In the genomic region with DNA sequence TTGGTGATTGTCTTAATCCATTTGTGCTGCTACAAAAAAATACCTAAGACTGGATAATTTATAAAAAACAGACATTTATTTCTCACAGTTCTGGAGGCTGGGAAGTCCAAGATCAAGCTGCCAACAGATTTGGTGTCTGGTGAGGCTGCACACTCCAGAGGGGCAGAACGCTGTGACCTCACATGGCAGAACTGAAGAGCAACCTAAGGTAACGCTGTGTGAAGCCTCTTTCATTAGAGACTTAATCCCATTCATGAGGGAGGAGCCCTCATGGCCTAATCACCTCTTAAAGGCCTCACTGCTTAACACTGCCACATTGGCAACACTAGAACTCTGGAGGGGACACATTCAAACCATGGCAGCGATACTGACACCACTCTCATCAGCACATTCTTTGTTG, we compare ENCODE assay signal across 25 cellular contexts. TPM values are rescaled to one million over a fixed set of nuclear protein-coding genes. Genes with fewer than 3 reads are reported as not detected.
DNase-seq lines count a peak whose midpoint lies in the region; ATAC-seq, FAIRE-seq and TF ChIP-seq lines count a peak whose summit lies in the region.
"Had no signal": no experiment of that assay in that cellular context is flagged by ENCODE, and none has a peak within 500 bp of the region (broad histone marks: within the 10 kb centered on the region; RNA-seq: fewer than 3 reads in every experiment).

No MANE protein-coding gene starts in this region.

- H3K4me3 Mint-ChIP-seq in neural progenitor cell, result no peak overlapping the region
- no peak overlapping the region for H3K4me3 Mint-ChIP-seq in stimulated activated naive B cell treated with anti-CD40 and anti-IgM and Interleukin-4, amounts not matched to agents 10 μg/mL and 1 μg/mL and 100 μg/mL, for 72 hours
- H3K4me3 Mint-ChIP-seq: CD14-positive monocyte; CD4-positive, alpha-beta T cell; CD8-positive, alpha-beta memory T cell had no signal

- H3K4me2 ChIP-seq in HepG2 (ENCODE audit: low read depth, low read length), result no peak overlapping the region
- H3K4me2 ChIP-seq in neural progenitor cell, result no peak overlapping the region
- H3K4me2 ChIP-seq: A549; BLaER1 treated with 17β-estradiol and CSF1 and Interleukin-3, amounts not matched to agents 10 nM and 100 nM had no signal

- intact Hi-C loops in HepG2 (cut with micrococcal nuclease; ENCODE audit: unreplicated experiment), result no loop called here
- intact Hi-C loops in right lobe of liver (cut with DNase I), result no loop called here

- TF ChIP-seq RAD21 in HepG2 (CRISPR knock-in tag; IDR thresholded peaks at IDR 0.05), result no peak

- H3K27ac Mint-ChIP-seq in neural progenitor cell, result no peak overlapping the region
- H3K27ac Mint-ChIP-seq in stimulated activated naive B cell treated with anti-CD40 and anti-IgM and Interleukin-4, amounts not matched to agents 10 μg/mL and 1 μg/mL and 100 μg/mL, for 72 hours, result no peak overlapping the region
- H3K27ac Mint-ChIP-seq: CD14-positive monocyte; CD4-positive, alpha-beta T cell had no signal

- FAIRE-seq in HepG2 (lab: Jason Lieb, UNC), result no peak
- FAIRE-seq: A549, D721Med, GM12891, GM18507 had no signal

- CTCF ChIA-PET in HepG2 (lab: Yijun Ruan, JAX; ENCODE audit: low intra/inter-chr PET ratio, low total read pairs), result no interaction called here

- POLR2A ChIA-PET in HepG2 (lab: Yijun Ruan, JAX), result no interaction called here

- in situ Hi-C loops in HepG2 (cut with HindIII; ENCODE audit: extremely low pct_ligation_motif_present, low pct_unique_long_range_greater_than_20kb), result no loop called here

- WGBS in HepG2 (ENCODE audit: low lambda C conversion rate), result 100% methylated on average over 3 of the region's 3 CpGs
- WGBS in right lobe of liver (ENCODE audit: insufficient coverage, low coverage, low lambda C conversion rate, missing lambda C conversion rate), result 88% methylated on average over 3 of the region's 3 CpGs

- ATAC-seq in HepG2 (no peak), right lobe of liver (no peak)
- no peak for ATAC-seq in stimulated activated naive B cell treated with anti-CD40 and anti-IgM and Interleukin-4, amounts not matched to agents 10 μg/mL and 1 μg/mL and 100 μg/mL, for 72 hours (replicated peaks)
- ATAC-seq: A549 had no signal

- peaks cover 9% of the 10 kb centered on the region for H3K27me3 Mint-ChIP-seq in neural progenitor cell (ENCODE audit: insufficient read depth, low read depth)
- H3K27me3 Mint-ChIP-seq in stimulated activated naive B cell treated with anti-CD40 and anti-IgM and Interleukin-4, amounts not matched to agents 10 μg/mL and 1 μg/mL and 100 μg/mL, for 72 hours, result peaks cover 38 to 49% of the 10 kb centered on the region in 2 donors

- H3K27ac ChIP-seq in HepG2 (ENCODE audit: extremely low read length, insufficient read depth, low read length) (peak overlapping the region; percentile 91), right lobe of liver (no peak overlapping the region), WERI-Rb-1 (no peak overlapping the region; the same call in 1 of the 2 replicates), neural progenitor cell (no peak overlapping the region)
- H3K27ac ChIP-seq: A549; BLaER1 treated with 17β-estradiol and CSF1 and Interleukin-3, amounts not matched to agents 10 nM and 100 nM had no signal

- H3K4me3 ChIP-seq in HepG2 (replicated peaks in 1 of 3; ENCODE audit: insufficient read depth in 1 of 3, low read depth in 2 of 3, low read length in 3 of 3), result no peak overlapping the region
- no peak overlapping the region for H3K4me3 ChIP-seq in right lobe of liver
- H3K4me3 ChIP-seq in WERI-Rb-1 (ENCODE audit: low read depth, low read length), result no peak overlapping the region
- no peak overlapping the region for H3K4me3 ChIP-seq in neural progenitor cell
- H3K4me3 ChIP-seq: A549; BLaER1 treated with 17β-estradiol and CSF1 and Interleukin-3, amounts not matched to agents 10 nM and 100 nM had no signal

- TF ChIP-seq CTCF in HepG2 (CRISPR knock-in tag; IDR thresholded peaks at IDR 0.05) (no peak), right lobe of liver (IDR thresholded peaks at IDR 0.05) (no peak), WERI-Rb-1 (IDR thresholded peaks at IDR 0.05; ENCODE audit: low read depth, low read length) (no peak), neural progenitor cell (IDR thresholded peaks at IDR 0.05) (no peak)

- H3K9ac ChIP-seq in HepG2 (ENCODE audit: insufficient read depth, low read depth, low read length), result no peak overlapping the region
- H3K9ac ChIP-seq in neural progenitor cell, result no peak overlapping the region
- H3K9ac ChIP-seq: BLaER1 treated with 17β-estradiol and CSF1 and Interleukin-3, amounts not matched to agents 10 nM and 100 nM had no signal

- peaks cover 9% of the 10 kb centered on the region for H3F3A ChIP-seq in neural progenitor cell (ENCODE audit: low read depth)

- H3K9me3 ChIP-seq in HepG2 (ENCODE audit: low read length) (peaks cover 7% of the 10 kb centered on the region; the same call in 1 of the 2 replicates), right lobe of liver (no peaks in the 10 kb centered on the region), WERI-Rb-1 (ENCODE audit: severe bottlenecking) (peaks cover 11% of the 10 kb centered on the region), neural progenitor cell (ENCODE audit: low read depth) (no peaks in the 10 kb centered on the region)
- H3K9me3 ChIP-seq: A549; BE2C; BLaER1 treated with 17β-estradiol and CSF1 and Interleukin-3, amounts not matched to agents 10 nM and 100 nM had no signal

- H3K27me3 ChIP-seq in HepG2 (ENCODE audit: control insufficient read depth in 1 of 2, insufficient read depth in 2 of 2, low read length in 2 of 2) (no peaks in the 10 kb centered on the region), right lobe of liver (no peaks in the 10 kb centered on the region), WERI-Rb-1 (ENCODE audit: insufficient read depth, low read depth, severe bottlenecking) (no peaks in the 10 kb centered on the region), neural progenitor cell (peaks cover 11% of the 10 kb centered on the region)
- H3K27me3 ChIP-seq: BLaER1 treated with 17β-estradiol and CSF1 and Interleukin-3, amounts not matched to agents 10 nM and 100 nM had no signal

- TF ChIP-seq POLR2A in HepG2 (IDR thresholded peaks at IDR 0.05; ENCODE audit: insufficient read depth in 1 of 2, low read depth in 2 of 2, low read length in 2 of 2), result no peak
- no peak for TF ChIP-seq POLR2A in right lobe of liver (IDR thresholded peaks at IDR 0.05)

- no peaks in the 10 kb centered on the region for H3K36me3 ChIP-seq in HepG2 (replicated peaks in 1 of 2; ENCODE audit: control insufficient read depth in 1 of 2, insufficient read depth in 2 of 2, low read length in 2 of 2)
- no peaks in the 10 kb centered on the region for H3K36me3 ChIP-seq in right lobe of liver
- no peaks in the 10 kb centered on the region for H3K36me3 ChIP-seq in WERI-Rb-1
- no peaks in the 10 kb centered on the region for H3K36me3 ChIP-seq in neural progenitor cell
- H3K36me3 ChIP-seq: BE2C; BLaER1 treated with 17β-estradiol and CSF1 and Interleukin-3, amounts not matched to agents 10 nM and 100 nM had no signal

- H3K9me3 Mint-ChIP-seq in neural progenitor cell, result peaks cover 10% of the 10 kb centered on the region
- H3K9me3 Mint-ChIP-seq in stimulated activated naive B cell treated with anti-CD40 and anti-IgM and Interleukin-4, amounts not matched to agents 10 μg/mL and 1 μg/mL and 100 μg/mL, for 72 hours, result no peaks in the 10 kb centered on the region
- H3K9me3 Mint-ChIP-seq: CD4-positive, alpha-beta T cell had no signal

- H3K36me3 Mint-ChIP-seq in neural progenitor cell, result no peaks in the 10 kb centered on the region
- no peaks in the 10 kb centered on the region for H3K36me3 Mint-ChIP-seq in stimulated activated naive B cell treated with anti-CD40 and anti-IgM and Interleukin-4, amounts not matched to agents 10 μg/mL and 1 μg/mL and 100 μg/mL, for 72 hours
- H3K36me3 Mint-ChIP-seq: CD14-positive monocyte had no signal

- no TSS peak for BruUV-seq in HepG2 (replicated peaks; lab: Mats Ljungman, UMichigan)

- peaks cover 95% of the 10 kb centered on the region for H3K4me1 ChIP-seq in HepG2 (ENCODE audit: insufficient read depth, low read length)
- peaks cover 0 to 13% (median 0%) of the 10 kb centered on the region in 4 donors for H3K4me1 ChIP-seq in right lobe of liver
- H3K4me1 ChIP-seq in neural progenitor cell, result peaks cover 9% of the 10 kb centered on the region
- H3K4me1 ChIP-seq: BE2C; BLaER1 treated with 17β-estradiol and CSF1 and Interleukin-3, amounts not matched to agents 10 nM and 100 nM had no signal

- H3K79me2 ChIP-seq in HepG2 (ENCODE audit: insufficient read depth, low read length) (no peaks in the 10 kb centered on the region), neural progenitor cell (ENCODE audit: low read depth) (no peaks in the 10 kb centered on the region)

- no peak for DNase-seq in HepG2 (ENCODE audit: low spot score)
- no peak for DNase-seq in right lobe of liver
- peak; percentile 70 for DNase-seq in WERI-Rb-1
- peak; percentile 60 for DNase-seq in neural progenitor cell (ENCODE audit: low spot score)
- no peak for DNase-seq in NCI-H1694 (lab: John Stamatoyannopoulos, UW)
- no peak for DNase-seq in stimulated activated naive B cell treated with anti-CD40 and anti-IgM and Interleukin-4, amounts not matched to agents 10 μg/mL and 1 μg/mL and 100 μg/mL, for 72 hours
- DNase-seq: 8988T; ACHN; AML-193; BE2C; CD4-positive, alpha-beta T cell; CD8-positive, alpha-beta memory T cell; DMS 273 treated with DMSO at 0.1 percent for 48 hours; DMS79; EL; GDM1; GOT3; H7; HCEC 1CT had no signal

- peaks cover 12% of the 10 kb centered on the region for H3K4me1 Mint-ChIP-seq in neural progenitor cell
- peaks cover 3% of the 10 kb centered on the region in 2 donors for H3K4me1 Mint-ChIP-seq in stimulated activated naive B cell treated with anti-CD40 and anti-IgM and Interleukin-4, amounts not matched to agents 10 μg/mL and 1 μg/mL and 100 μg/mL, for 72 hours

- TF ChIP-seq EP300 in HepG2 (IDR thresholded peaks at IDR 0.05; ENCODE audit: low read depth in 2 of 2, low read length in 2 of 2), result no peak
- no peak for TF ChIP-seq EP300 in HepG2 (CRISPR knock-in tag; IDR thresholded peaks at IDR 0.05; ENCODE audit: borderline replicate concordance)

- H2AFZ ChIP-seq in HepG2 (ENCODE audit: low read length) (no peak overlapping the region), neural progenitor cell (replicated peaks) (no peak overlapping the region)

- H4K20me1 ChIP-seq in HepG2 (ENCODE audit: insufficient read depth, low read length), result no peaks in the 10 kb centered on the region
- no peaks in the 10 kb centered on the region for H4K20me1 ChIP-seq in neural progenitor cell (ENCODE audit: low read depth)
- H4K20me1 ChIP-seq: BLaER1 treated with 17β-estradiol and CSF1 and Interleukin-3, amounts not matched to agents 10 nM and 100 nM had no signal

RNA-seq across cellular contexts. Expression of a gene that starts 42.7 kb away (rescaled TPM):
- total RNA-seq in HepG2 (2016; rRNA removed; fragmentation: Illumina TruSeq; extraction: Trizol), result 4.2 and 7.5 TPM in 2 replicates
- 0.40 and 0.71 TPM in 2 replicates for total RNA-seq in HepG2 (2016; cell fraction: cytosol; rRNA removed; fragmentation: Illumina TruSeq; extraction: Trizol; ENCODE audit: low read depth)
- 4.6 and 6.5 TPM in 2 replicates for total RNA-seq in HepG2 (2016; cell fraction: insoluble cytoplasmic fraction; rRNA removed; fragmentation: Illumina TruSeq; extraction: Trizol)
- total RNA-seq in HepG2 (2016; cell fraction: membrane; rRNA removed; fragmentation: Illumina TruSeq; extraction: Trizol), result 2.8 and 3.6 TPM in 2 replicates
- 2.7 and 2.9 TPM in 2 replicates for total RNA-seq in HepG2 (2016; cell fraction: nucleus; rRNA removed; fragmentation: Illumina TruSeq; extraction: Trizol)
- 0.41 and 0.50 TPM in 2 replicates for polyA plus RNA-seq in HepG2 (2011; rRNA removed)
- 0.21 and 0.51 TPM in 2 replicates for polyA plus RNA-seq in HepG2 (2011; cell fraction: cytosol; rRNA removed)
- polyA plus RNA-seq in HepG2 (2011; cell fraction: nucleus; rRNA removed), result 0.18 and 0.52 TPM in 2 replicates
- 0.56 and 1.1 TPM in 2 replicates for polyA plus RNA-seq in HepG2 (2012)
- polyA plus RNA-seq in HepG2 (2016; cell fraction: cytosol; fragmentation: Illumina TruSeq; extraction: Trizol; ENCODE audit: low read depth), result 0.20 TPM in 2 replicates
- polyA plus RNA-seq in HepG2 (2016; cell fraction: insoluble cytoplasmic fraction; fragmentation: Illumina TruSeq; extraction: Trizol; ENCODE audit: low read depth), result 4.2 and 5.5 TPM in 2 replicates
- polyA plus RNA-seq in HepG2 (2016; cell fraction: membrane; fragmentation: Illumina TruSeq; extraction: Trizol; ENCODE audit: low read depth), result 1.1 and 1.2 TPM in 2 replicates
- 2.7 and 3.7 TPM in 2 replicates for polyA plus RNA-seq in HepG2 (2016; cell fraction: nucleus; fragmentation: Illumina TruSeq; extraction: Trizol; ENCODE audit: insufficient read depth, low read depth)
- polyA minus RNA-seq in HepG2 (2011; rRNA and poly(A)+ RNA removed; ENCODE audit: low replicate concordance), result 0.10 and 3.6 TPM in 2 replicates
- 0.99 and 1.6 TPM in 2 replicates for polyA minus RNA-seq in HepG2 (2011; cell fraction: cytosol; rRNA and poly(A)+ RNA removed)
- 0.52 and 1.2 TPM in 2 replicates for polyA minus RNA-seq in HepG2 (2011; cell fraction: nucleus; rRNA and poly(A)+ RNA removed)
- total RNA-seq in right lobe of liver, result 100 to 1,000 TPM in 1 of 6 experiments, 10 to 100 TPM in 2, 1 to 10 TPM in 3; 1.6 to 106 (median 15.2) TPM
- total RNA-seq in neural progenitor cell (ENCODE audit: low replicate concordance), result 0.09 TPM in 1 of 2 replicates, not detected in the other

Comparison
In these comparisons a context has a peak if more than half of its experiments do, and no peak if none do; other contexts are left out.
1. DNase-seq: peak in WERI-Rb-1 (single experiment) and neural progenitor cell (single experiment); none in HepG2 (single experiment), right lobe of liver (0 of 3), NCI-H1694 (single experiment) and stimulated activated naive B cell treated with anti-CD40 and anti-IgM and Interleukin-4, amounts not matched to agents 10 μg/mL and 1 μg/mL and 100 μg/mL, for 72 hours (single experiment).